In the genomic region with DNA sequence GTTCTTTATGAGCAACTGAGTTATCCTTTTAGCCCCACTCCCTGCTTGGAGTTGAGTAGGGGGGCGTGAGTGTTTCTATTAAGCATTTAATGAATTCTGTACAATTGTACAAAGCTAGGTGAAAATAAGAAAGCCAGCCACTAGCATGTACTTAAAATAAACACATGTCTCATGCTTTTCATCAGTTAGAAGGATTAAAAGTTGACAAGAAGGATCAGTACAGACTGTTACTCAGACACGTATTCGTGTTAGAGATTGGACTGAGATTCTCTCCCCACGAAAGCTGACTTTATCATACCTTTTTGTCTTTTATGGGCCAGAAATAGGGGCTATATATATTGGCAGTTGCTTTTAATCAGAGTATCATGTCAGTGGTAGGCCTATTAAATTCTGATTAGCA, we compare ENCODE assay signal across 10 cellular contexts. TPM values are rescaled to one million over a fixed set of nuclear protein-coding genes. Genes with fewer than 3 reads are reported as not detected.
A peak's percentile ranks its signal among the peaks of the same experiment; 100 is the strongest.
DNase-seq lines count a peak whose midpoint lies in the region; ATAC-seq and TF ChIP-seq lines count a peak whose summit lies in the region.
"Had no signal": no experiment of that assay in that cellular context is flagged by ENCODE, and none has a peak within 500 bp of the region (broad histone marks: within the 10 kb centered on the region; RNA-seq: fewer than 3 reads in every experiment).

No MANE protein-coding gene starts in this region.

- TF ChIP-seq CTCF in SU-DHL-6 (IDR thresholded peaks at IDR 0.05; ENCODE audit: insufficient read depth, low read length, poor library complexity, severe bottlenecking) (no peak), esophagus squamous epithelium (IDR thresholded peaks at IDR 0.05) (no peak)

- peaks cover 23% of the 10 kb centered on the region for H4K20me1 ChIP-seq in SU-DHL-6 (ENCODE audit: low read depth, low read length)

- intact Hi-C loops in esophagus squamous epithelium (cut with DNase I) = no loop called here

- H3K4me3 Mint-ChIP-seq in activated T-cell treated with anti-CD3 and anti-CD28 coated beads, Interleukin-2, amount 50 U/mL, for 24 hours = peak overlapping the region; percentile 93

- H3K36me3 ChIP-seq in SU-DHL-6 (ENCODE audit: low read length) = no peaks in the 10 kb centered on the region
- no peaks in the 10 kb centered on the region for H3K36me3 ChIP-seq in esophagus squamous epithelium
- H3K36me3 ChIP-seq in skeletal muscle tissue (ENCODE audit: control insufficient read depth in 3 of 3, insufficient read depth in 3 of 3, low read length in 3 of 3) = no peaks in the 10 kb centered on the region
- H3K36me3 ChIP-seq: sigmoid colon had no signal

- no peak for ATAC-seq in HG02884 (IDR thresholded peaks at IDR 0.05; ENCODE audit: unreplicated experiment)

- peaks cover 5 to 31% (median 12%) of the 10 kb centered on the region in 3 donors for H3K4me1 ChIP-seq in esophagus squamous epithelium
- peaks cover 11 to 25% (median 17%) of the 10 kb centered on the region in 3 donors for H3K4me1 ChIP-seq in skeletal muscle tissue (ENCODE audit: control insufficient read depth in 3 of 3, insufficient read depth in 3 of 3, low read length in 3 of 3)

- H3K9me2 ChIP-seq in SU-DHL-6 (replicated peaks; ENCODE audit: insufficient read depth, low read length) = no peaks in the 10 kb centered on the region

- H3K27ac ChIP-seq in SU-DHL-6 (ENCODE audit: low read depth, low read length) = no peak overlapping the region
- no peak overlapping the region for H3K27ac ChIP-seq in esophagus squamous epithelium
- H3K27ac ChIP-seq in skeletal muscle tissue (ENCODE audit: low read depth, low read length) = peak overlapping the region; percentile 93

- 37 to 53% methylated on average over 4 of the region's 4 CpGs for WGBS in esophagus squamous epithelium, 2 donors

- H3K4me2 ChIP-seq in SU-DHL-6 (ENCODE audit: low read depth, low read length, poor library complexity, severe bottlenecking) = peak overlapping the region; percentile 93

- H3K36me3 Mint-ChIP-seq in activated T-cell treated with anti-CD3 and anti-CD28 coated beads, Interleukin-2, amount 50 U/mL, for 24 hours (ENCODE audit: low read depth) = peaks cover 30% of the 10 kb centered on the region

- H3K4me1 Mint-ChIP-seq in activated T-cell treated with anti-CD3 and anti-CD28 coated beads, Interleukin-2, amount 50 U/mL, for 24 hours (ENCODE audit: low read depth) = peaks cover 54% of the 10 kb centered on the region

- peaks cover 66% of the 10 kb centered on the region for H3K79me2 ChIP-seq in SU-DHL-6 (ENCODE audit: insufficient read depth, low read length)

- H3K27me3 Mint-ChIP-seq in activated T-cell treated with anti-CD3 and anti-CD28 coated beads, Interleukin-2, amount 50 U/mL, for 24 hours = no peaks in the 10 kb centered on the region

- H3K9me3 ChIP-seq in SU-DHL-6 (ENCODE audit: insufficient read depth, low read length) (no peaks in the 10 kb centered on the region), esophagus squamous epithelium (no peaks in the 10 kb centered on the region), skeletal muscle tissue (ENCODE audit: control insufficient read depth in 3 of 3, low read length in 3 of 3) (no peaks in the 10 kb centered on the region)
- H3K9me3 ChIP-seq: sigmoid colon had no signal

- DNase-seq in activated T-cell treated with anti-CD3 and anti-CD28 coated beads, Interleukin-2, amount 50 U/mL, for 24 hours = no peak
- no peak for DNase-seq in activated T-cell treated with anti-CD3 and anti-CD28 coated beads, Interleukin-2, amount 50 U/mL, for 48 hours
- no peak for DNase-seq in esophagus squamous epithelium (lab: John Stamatoyannopoulos, UW)
- DNase-seq in kidney glomerular epithelial cell (lab: John Stamatoyannopoulos, UW) = no peak
- DNase-seq in Kasumi-1 (lab: John Stamatoyannopoulos, UW) = no peak
- DNase-seq: amygdala, sigmoid colon had no signal

- no peaks in the 10 kb centered on the region for H3K27me3 ChIP-seq in SU-DHL-6 (ENCODE audit: low read length)
- H3K27me3 ChIP-seq in esophagus squamous epithelium = no peaks in the 10 kb centered on the region
- no peaks in the 10 kb centered on the region for H3K27me3 ChIP-seq in skeletal muscle tissue (ENCODE audit: control insufficient read depth in 3 of 3, insufficient read depth in 3 of 3, low read length in 3 of 3)
- H3K27me3 ChIP-seq: sigmoid colon had no signal

- H3K9ac ChIP-seq in SU-DHL-6 (ENCODE audit: low read length) (peak overlapping the region; percentile 99), skeletal muscle tissue (ENCODE audit: low read depth in 1 of 3, low read length in 3 of 3) (peak overlapping the region; percentile 92 to 98 (median 98))

- no peak overlapping the region for H2AFZ ChIP-seq in SU-DHL-6 (ENCODE audit: low read depth, low read length, severe bottlenecking)

- peak overlapping the region; percentile 45 for H3K27ac Mint-ChIP-seq in activated T-cell treated with anti-CD3 and anti-CD28 coated beads, Interleukin-2, amount 50 U/mL, for 24 hours

- H3K9me3 Mint-ChIP-seq in activated T-cell treated with anti-CD3 and anti-CD28 coated beads, Interleukin-2, amount 50 U/mL, for 24 hours = no peaks in the 10 kb centered on the region

- H3K4me3 ChIP-seq in SU-DHL-6 (ENCODE audit: insufficient read depth, low read length, poor library complexity, severe bottlenecking) (peak overlapping the region; percentile 98), esophagus squamous epithelium (peak overlapping the region in 3 of 4 donors; percentile 68 to 97 (median 95)), skeletal muscle tissue (ENCODE audit: low read length in 3 of 3) (peak overlapping the region; percentile 95 to 97 (median 96))

- no peak for TF ChIP-seq POLR2A in esophagus squamous epithelium (IDR thresholded peaks at IDR 0.05)

- no peaks in the 10 kb centered on the region for H3F3A ChIP-seq in SU-DHL-6 (ENCODE audit: insufficient read depth)

RNA-seq across cellular contexts. Expression of gene HSF2, which starts 1.7 kb away (rescaled TPM):
- total RNA-seq in esophagus squamous epithelium (10 to 100 TPM in 2 of 4 donors, 1 to 10 TPM in 2; 2.3 to 17.0 (median 10.5) TPM), skeletal muscle tissue (37.1 TPM)
